Comparison of ENCODE assay signal across 1 cellular context in genomic region chr1:216929870-216930582, GRCh38.
TF ChIP-seq lines count a peak whose summit lies in the region.

No MANE protein-coding gene starts in this region.

TF ChIP-seq in SK-N-SH treated with all-trans-retinoic acid at 6 μM for 48 hours, 23 proteins besides CTCF, POLR2A, EP300 and RAD21 (continued from another document):
- no peak for TF ChIP-seq CSRNP3 (CRISPR knock-in tag; IDR thresholded peaks at IDR 0.05)
